ENCODE assay signal across 1 cellular context in the genomic region with DNA sequence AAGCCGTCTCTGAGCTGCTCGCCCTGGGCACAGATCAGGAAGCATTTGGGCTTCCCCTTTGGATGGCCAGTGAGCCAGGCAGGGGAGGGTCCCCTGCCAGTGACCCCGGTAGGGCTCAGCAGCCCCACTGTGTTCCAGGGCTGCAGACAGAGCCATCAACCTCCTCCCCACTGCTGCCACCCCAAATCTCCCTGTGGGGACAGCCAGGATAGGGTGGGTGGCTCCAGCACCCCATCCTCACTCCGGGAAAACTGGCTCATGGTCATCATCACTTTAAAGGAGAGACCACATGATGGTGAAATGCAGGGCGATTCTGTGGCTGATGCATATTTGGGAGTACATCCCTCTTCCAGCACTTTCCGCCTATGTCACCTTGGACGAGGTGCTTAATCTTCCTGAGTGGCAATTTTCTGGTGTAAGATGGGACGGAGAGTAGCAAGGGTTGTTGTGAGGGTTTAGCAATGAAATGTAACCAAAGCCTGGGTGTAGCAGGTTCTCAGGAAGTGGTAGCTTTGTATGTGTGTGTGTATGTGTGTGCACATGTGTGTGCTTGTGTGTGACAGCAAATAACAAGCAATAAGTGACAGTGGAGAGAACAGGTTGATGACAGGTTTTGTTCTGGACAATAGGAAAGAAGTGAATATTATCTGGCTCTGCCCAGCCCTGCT.
TF ChIP-seq lines count a peak whose summit lies in the region.

No MANE protein-coding gene starts in this region.

TF ChIP-seq in H1, 55 proteins besides CTCF, POLR2A, EP300 and RAD21:
- TF ChIP-seq SP1 (IDR thresholded peaks at IDR 0.05; ENCODE audit: low read depth, low read length) (no peak), TEAD4 (IDR thresholded peaks at IDR 0.05; ENCODE audit: low read depth, low read length) (no peak), TAF7 (optimal IDR thresholded peaks at IDR 0.05; ENCODE audit: borderline replicate concordance, low read depth, low read length) (no peak), CREB1 (IDR thresholded peaks at IDR 0.05) (no peak), SP4 (IDR thresholded peaks at IDR 0.05; ENCODE audit: low read length) (no peak), RBBP5 (IDR thresholded peaks at IDR 0.05; ENCODE audit: borderline replicate concordance, low read depth, low read length) (no peak), TCF12 (IDR thresholded peaks at IDR 0.05; ENCODE audit: low read depth, low read length) (no peak), KDM4A (IDR thresholded peaks at IDR 0.05; ENCODE audit: low read depth, low read length, severe bottlenecking) (no peak), NANOG (IDR thresholded peaks at IDR 0.05; ENCODE audit: insufficient read depth, low read depth, low read length, poor library complexity, severe bottlenecking) (no peak), CBX5 (IDR thresholded peaks at IDR 0.05; ENCODE audit: low read depth, low read length) (no peak), EGR1 (IDR thresholded peaks at IDR 0.05; ENCODE audit: borderline replicate concordance, low read depth, low read length) (no peak), RFX5 (IDR thresholded peaks at IDR 0.05; ENCODE audit: borderline replicate concordance, low read depth, low read length) (no peak), SP2 (IDR thresholded peaks at IDR 0.05; ENCODE audit: low read length) (no peak)
TF ChIP-seq in H1: peak in this region for 0.
